18 cellular contexts compared by ENCODE assay signal in the genomic region with DNA sequence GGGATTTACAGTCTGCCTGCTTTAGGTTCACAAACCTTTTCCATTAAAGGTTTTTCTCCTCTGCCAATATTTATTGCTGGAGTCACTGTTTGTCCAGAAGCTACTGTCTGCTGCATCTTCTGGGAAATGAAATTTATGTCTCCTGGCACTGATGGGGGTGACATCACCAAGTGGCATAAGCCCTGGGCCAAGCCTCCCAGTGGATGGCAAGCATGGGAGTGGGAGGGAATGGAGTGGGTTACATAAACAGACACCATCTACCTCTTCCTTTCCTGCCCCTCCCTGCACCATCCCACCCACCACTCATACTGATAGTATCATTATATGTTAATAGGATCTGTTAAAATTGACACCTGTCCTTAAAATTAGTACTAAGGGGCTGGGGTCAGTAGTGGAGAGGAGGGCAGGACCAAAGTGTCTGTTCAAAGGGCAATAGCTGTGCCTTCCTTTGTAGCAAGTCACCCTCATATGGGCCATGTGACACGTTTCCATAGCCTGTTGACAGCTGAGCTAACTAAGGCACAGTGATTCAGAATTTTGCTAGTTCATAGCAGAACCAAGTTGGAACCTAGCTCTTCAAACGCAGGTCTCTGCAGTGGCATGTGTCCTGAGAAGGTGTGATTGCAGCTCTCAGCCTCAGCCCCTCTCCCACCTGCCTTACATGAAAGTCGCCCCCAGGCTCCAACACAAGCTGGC.
DNase-seq lines count a peak whose midpoint lies in the region; ATAC-seq and TF ChIP-seq lines count a peak whose summit lies in the region.
"Had no signal": no experiment of that assay in that cellular context is flagged by ENCODE, and none has a peak within 500 bp of the region (broad histone marks: within the 10 kb centered on the region; RNA-seq: fewer than 3 reads in every experiment).

No MANE protein-coding gene starts in this region.

- H3K9me3 ChIP-seq in heart right ventricle: no peaks in the 10 kb centered on the region
- H3K9me3 ChIP-seq in esophagus squamous epithelium: no peaks in the 10 kb centered on the region
- H3K9me3 ChIP-seq: Caco-2 had no signal

- H3K4me1 ChIP-seq in heart right ventricle (peaks cover 0 to 24% (median 3%) of the 10 kb centered on the region in 9 donors), esophagus squamous epithelium (no peaks in the 10 kb centered on the region)

- H3K4me3 ChIP-seq in heart right ventricle (no peak overlapping the region), esophagus squamous epithelium (no peak overlapping the region)

- intact Hi-C loops in heart right ventricle (cut with DNase I) (no loop called here), cardiac septum (cut with DNase I) (no loop called here), esophagus squamous epithelium (cut with DNase I) (no loop called here)

- H3K27ac ChIP-seq in heart right ventricle: peak overlapping the region in 4 of 10 donors; percentile 9 to 65 (median 40)
- H3K27ac ChIP-seq in esophagus squamous epithelium: no peak overlapping the region
- H3K27ac ChIP-seq: HL-60 had no signal

- TF ChIP-seq CTCF in heart right ventricle (IDR thresholded peaks at IDR 0.05) (no peak), esophagus squamous epithelium (IDR thresholded peaks at IDR 0.05) (no peak)

- DNase-seq in heart right ventricle (no peak), cardiac septum (ENCODE audit: low spot score) (no peak), NCI-H446 treated with DMSO at 0.1 percent for 48 hours (lab: John Stamatoyannopoulos, UW) (peak; percentile 20), myocyte (ENCODE audit: low read depth) (peak; percentile 22), GM19238 (ENCODE audit: insufficient read length, low spot score) (no peak), esophagus squamous epithelium (lab: John Stamatoyannopoulos, UW) (no peak)
- DNase-seq: ACHN, AML-193, Caco-2, DMS79, H9, MV-4-11, NCI-H1417, NCI-H1930, NCI-H524 treated with DMSO at 0.1 percent for 48 hours, SIG-M5 had no signal

- no peak for TF ChIP-seq POLR2A in esophagus squamous epithelium (IDR thresholded peaks at IDR 0.05)

- ATAC-seq in heart right ventricle: peak in 6 of 8 donors; percentile 40 to 82 (median 68)
- no peak for ATAC-seq in GM21619 (IDR thresholded peaks at IDR 0.05; ENCODE audit: unreplicated experiment)

- H3K27me3 ChIP-seq in heart right ventricle (peaks cover 0 to 9% (median 0%) of the 10 kb centered on the region in 7 donors), esophagus squamous epithelium (peaks cover 0 to 4% (median 0%) of the 10 kb centered on the region in 4 donors)

- 43 to 60% methylated on average over 3 of the region's 3 CpGs for WGBS in heart right ventricle, 2 donors
- WGBS in esophagus squamous epithelium, 2 donors: 53 to 81% methylated on average over 3 of the region's 3 CpGs

- H3K36me3 ChIP-seq in heart right ventricle: no peaks in the 10 kb centered on the region
- no peaks in the 10 kb centered on the region for H3K36me3 ChIP-seq in esophagus squamous epithelium

Comparison
In these comparisons a context has a peak if more than half of its experiments do, and no peak if none do; other contexts are left out.
1. DNase-seq: peak in NCI-H446 treated with DMSO at 0.1 percent for 48 hours (single experiment) and myocyte (single experiment); none in heart right ventricle (0 of 2), cardiac septum (single experiment), GM19238 (single experiment) and esophagus squamous epithelium (single experiment).